18 cellular contexts compared by ENCODE assay signal in genomic region chr19:44176590-44176989, GRCh38.
"Had no signal": no experiment of that assay in that cellular context is flagged by ENCODE, and none has a peak within 500 bp of the region (broad histone marks: within the 10 kb centered on the region; RNA-seq: fewer than 3 reads in every experiment).

No MANE protein-coding gene starts in this region.

- H3K4me3 Mint-ChIP-seq: activated CD4-positive, alpha-beta T cell treated with anti-CD3 and anti-CD28 coated beads, Interleukin-2, amount 10 ng/mL, durations not matched to agents 7 days and 5 days; activated T-cell treated with anti-CD3 and anti-CD28 coated beads, Interleukin-2, amount 50 U/mL, for 72 hours; dendritic cell treated with granulocyte-macrophage colony-stimulating factor and Interleukin-4, amounts not matched to agents 40 ng/mL and 50 ng/mL, for 4 days; natural killer cell treated with Interleukin-12 subunit alpha and Interleukin-12 subunit beta and Interleukin-15 and Interleukin-18, amount 100 ng/mL, for 72 hours; stimulated activated effector memory CD8-positive, alpha-beta T cell treated with anti-CD3 and anti-CD28 coated beads, Interleukin-12 subunit alpha, Interleukin-12 subunit beta, amount 100 ng/mL, for 72 hours; T-helper 1 cell treated with Interleukin-12 subunit alpha and Interleukin-12 subunit beta and Interleukin-4 antibody, amounts not matched to agents 30 μg/mL and 1 μg/mL, for 36 hours; type B pancreatic cell had no signal

- DNase-seq: activated CD4-positive, alpha-beta T cell treated with anti-CD3 and anti-CD28 coated beads, Interleukin-2, amount 10 ng/mL, durations not matched to agents 7 days and 5 days; activated effector memory CD4-positive, alpha-beta T cell treated with anti-CD3 and anti-CD28 coated beads, Interleukin-2, amount 50 U/mL, for 16 hours; activated naive CD4-positive, alpha-beta T cell treated with anti-CD3 and anti-CD28 coated beads, Interleukin-2, amount 50 U/mL, for 16 hours; activated T-cell treated with anti-CD3 and anti-CD28 coated beads, Interleukin-2, amount 50 U/mL, for 72 hours; cerebellar nuclear complex; effector CD8-positive, alpha-beta T cell; head of caudate nucleus; sigmoid colon; stimulated activated CD4-positive, alpha-beta T cell treated with anti-CD3 and anti-CD28 coated beads, Interleukin-4, amount 100 ng/mL, for 24 hours; stomach; testis had no signal

- H3K9me3 ChIP-seq: testis had no signal

- H3K4me1 Mint-ChIP-seq: activated CD4-positive, alpha-beta T cell treated with anti-CD3 and anti-CD28 coated beads, Interleukin-2, amount 10 ng/mL, durations not matched to agents 7 days and 5 days; stimulated activated effector memory CD8-positive, alpha-beta T cell treated with anti-CD3 and anti-CD28 coated beads, Interleukin-12 subunit alpha, Interleukin-12 subunit beta, amount 100 ng/mL, for 72 hours had no signal

- H3K4me3 ChIP-seq: sigmoid colon, stomach, testis had no signal

- ATAC-seq: activated T-cell treated with anti-CD3 and anti-CD28 coated beads, Interleukin-2, amount 50 U/mL, for 72 hours; natural killer cell treated with Interleukin-12 subunit alpha and Interleukin-12 subunit beta and Interleukin-15 and Interleukin-18, amount 100 ng/mL, for 72 hours; stimulated activated effector memory CD8-positive, alpha-beta T cell treated with anti-CD3 and anti-CD28 coated beads, Interleukin-12 subunit alpha, Interleukin-12 subunit beta, amount 100 ng/mL, for 72 hours had no signal

- H3K27ac Mint-ChIP-seq: activated CD4-positive, alpha-beta T cell treated with anti-CD3 and anti-CD28 coated beads, Interleukin-2, amount 10 ng/mL, durations not matched to agents 7 days and 5 days; activated T-cell treated with anti-CD3 and anti-CD28 coated beads, Interleukin-2, amount 50 U/mL, for 72 hours; dendritic cell treated with granulocyte-macrophage colony-stimulating factor and Interleukin-4, amounts not matched to agents 40 ng/mL and 50 ng/mL, for 4 days; natural killer cell treated with Interleukin-12 subunit alpha and Interleukin-12 subunit beta and Interleukin-15 and Interleukin-18, amount 100 ng/mL, for 72 hours; stimulated activated effector memory CD8-positive, alpha-beta T cell treated with anti-CD3 and anti-CD28 coated beads, Interleukin-12 subunit alpha, Interleukin-12 subunit beta, amount 100 ng/mL, for 72 hours; T-helper 1 cell treated with Interleukin-12 subunit alpha and Interleukin-12 subunit beta and Interleukin-4 antibody, amounts not matched to agents 30 μg/mL and 1 μg/mL, for 36 hours; type B pancreatic cell had no signal

- H3K27me3 Mint-ChIP-seq: activated CD4-positive, alpha-beta T cell treated with anti-CD3 and anti-CD28 coated beads, Interleukin-2, amount 10 ng/mL, durations not matched to agents 7 days and 5 days; dendritic cell treated with granulocyte-macrophage colony-stimulating factor and Interleukin-4, amounts not matched to agents 40 ng/mL and 50 ng/mL, for 4 days; natural killer cell treated with Interleukin-12 subunit alpha and Interleukin-12 subunit beta and Interleukin-15 and Interleukin-18, amount 100 ng/mL, for 72 hours; type B pancreatic cell had no signal

- H3K4me1 ChIP-seq: parathyroid adenoma, sigmoid colon, stomach, testis had no signal

- H3K27ac ChIP-seq: neutrophil, parathyroid adenoma, sigmoid colon, stomach, testis had no signal
